Comparison of ENCODE assay signal across 1 cellular context in genomic region chr16:65032397-65032796, GRCh38.
TF ChIP-seq lines count a peak whose summit lies in the region.

No MANE protein-coding gene starts in this region.

TF ChIP-seq in IMR-90, 13 proteins besides CTCF, POLR2A, EP300 and RAD21 (continued from another document):
- no peak for TF ChIP-seq USF2 (IDR thresholded peaks at IDR 0.05; ENCODE audit: low read depth, low read length)
- no peak for TF ChIP-seq MAFK (IDR thresholded peaks at IDR 0.05; ENCODE audit: low read depth, low read length)
- no peak for TF ChIP-seq BHLHE40 (IDR thresholded peaks at IDR 0.05; ENCODE audit: low read depth, low read length)
